11 cellular contexts compared by ENCODE assay signal in the genomic region with DNA sequence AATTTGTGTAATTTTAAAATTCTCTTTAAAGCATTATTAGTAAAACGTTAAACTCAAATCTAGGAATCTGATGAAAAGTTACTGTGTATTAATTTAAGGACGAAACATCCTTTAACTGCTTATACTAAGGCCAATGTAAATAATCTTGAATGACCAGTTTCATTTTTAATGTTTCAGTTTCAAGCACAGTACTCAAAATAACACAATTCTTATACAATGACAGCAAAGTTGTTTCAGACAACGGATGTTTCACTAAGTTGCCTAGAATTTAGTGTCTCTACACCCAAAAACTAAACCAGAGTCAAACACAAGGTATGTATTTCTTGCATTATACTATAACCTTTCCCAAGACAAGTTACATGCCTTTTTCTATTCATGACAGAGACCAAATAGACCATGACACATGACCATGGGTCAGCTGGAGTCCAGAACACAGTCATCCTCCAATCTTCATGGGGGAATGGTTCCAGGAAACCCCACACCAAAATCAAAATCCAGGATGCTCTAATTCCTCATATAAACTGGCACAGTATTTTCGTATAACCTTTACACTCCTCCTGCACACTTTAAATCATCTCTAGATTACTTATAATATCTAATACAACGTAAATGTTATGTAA. TPM values are rescaled to one million over a fixed set of nuclear protein-coding genes. Genes with fewer than 3 reads are reported as not detected.
DNase-seq lines count a peak whose midpoint lies in the region; ATAC-seq, FAIRE-seq and TF ChIP-seq lines count a peak whose summit lies in the region.
"Had no signal": no experiment of that assay in that cellular context is flagged by ENCODE, and none has a peak within 500 bp of the region (broad histone marks: within the 10 kb centered on the region; RNA-seq: fewer than 3 reads in every experiment).

No MANE protein-coding gene starts in this region.

- FAIRE-seq in D721Med (lab: Jason Lieb, UNC): peak; percentile 32

- in situ Hi-C loops in astrocyte of the spinal cord (cut with HindIII; ENCODE audit: low sequenced_read_pairs): no loop called here

- H3K4me3 ChIP-seq in astrocyte of the spinal cord (ENCODE audit: low read depth, low read length): no peak overlapping the region
- H3K4me3 ChIP-seq: SJSA1 had no signal

- no peak for TF ChIP-seq CTCF in D721Med (IDR thresholded peaks at IDR 0.05; ENCODE audit: insufficient read depth, missing control alignments)
- no peak for TF ChIP-seq CTCF in astrocyte of the spinal cord (IDR thresholded peaks at IDR 0.05; ENCODE audit: low read depth, low read length)

- peaks cover 25% of the 10 kb centered on the region for H3K36me3 Mint-ChIP-seq in T-cell
- H3K36me3 Mint-ChIP-seq in activated naive CD4-positive, alpha-beta T cell treated with anti-CD3 and anti-CD28 coated beads for 36 hours (ENCODE audit: low read depth): peaks cover 8% of the 10 kb centered on the region

- no peaks in the 10 kb centered on the region for H3K9me3 Mint-ChIP-seq in T-cell
- H3K9me3 Mint-ChIP-seq in activated naive CD4-positive, alpha-beta T cell treated with anti-CD3 and anti-CD28 coated beads for 36 hours: no peaks in the 10 kb centered on the region

- ATAC-seq in GM19372 (IDR thresholded peaks at IDR 0.05; ENCODE audit: low read depth, unreplicated experiment) (peak; percentile 77), HG03025 (IDR thresholded peaks at IDR 0.05; ENCODE audit: low FRiP score, unreplicated experiment) (peak; percentile 76), T-cell (replicated peaks in 1 of 4) (no peak)
- ATAC-seq: stimulated activated naive CD8-positive, alpha-beta T cell treated with anti-CD3 and anti-CD28 coated beads, Interleukin-15, Interleukin-2, amounts not matched to agents 100 U/mL and 50 U/mL, for 24 hours had no signal

- H3K4me1 Mint-ChIP-seq in T-cell: peaks cover 64 to 66% (median 66%) of the 10 kb centered on the region in 3 donors
- H3K4me1 Mint-ChIP-seq in activated naive CD4-positive, alpha-beta T cell treated with anti-CD3 and anti-CD28 coated beads for 36 hours (ENCODE audit: low read depth): peaks cover 46% of the 10 kb centered on the region

- DNase-seq in D721Med (ENCODE audit: insufficient read length, low spot score) (no peak), astrocyte of the spinal cord (ENCODE audit: low read depth, low spot score) (peak; percentile 26), T-cell (no peak), epidermal melanocyte (ENCODE audit: insufficient read length, low spot score) (no peak), COLO829 (ENCODE audit: low spot score) (no peak)
- DNase-seq in activated naive CD4-positive, alpha-beta T cell treated with anti-CD3 and anti-CD28 coated beads for 36 hours: no peak
- DNase-seq: glutamatergic neuron; stimulated activated naive CD8-positive, alpha-beta T cell treated with anti-CD3 and anti-CD28 coated beads, Interleukin-15, Interleukin-2, amounts not matched to agents 100 U/mL and 50 U/mL, for 24 hours had no signal

- H3K4me3 Mint-ChIP-seq in T-cell: no peak overlapping the region
- no peak overlapping the region for H3K4me3 Mint-ChIP-seq in activated naive CD4-positive, alpha-beta T cell treated with anti-CD3 and anti-CD28 coated beads for 36 hours

- H3K27me3 Mint-ChIP-seq in T-cell: no peaks in the 10 kb centered on the region
- H3K27me3 Mint-ChIP-seq in activated naive CD4-positive, alpha-beta T cell treated with anti-CD3 and anti-CD28 coated beads for 36 hours (ENCODE audit: low read depth): no peaks in the 10 kb centered on the region

- intact Hi-C loops in activated naive CD4-positive, alpha-beta T cell treated with anti-CD3 and anti-CD28 coated beads for 36 hours (cut with micrococcal nuclease): loop anchor here (10.0 kb wide), 1 partner anchor 394 kb away; no protein-coding TSS in a partner anchor

- POLR2A ChIA-PET in T-cell (lab: Charles Lee): interaction anchor here in 1 of 2 donors (1.8 kb wide), 1 partner anchor 8 kb away, joined by 8 read pairs; no protein-coding TSS in a partner anchor

- H3K27ac Mint-ChIP-seq in T-cell: no peak overlapping the region
- H3K27ac Mint-ChIP-seq in activated naive CD4-positive, alpha-beta T cell treated with anti-CD3 and anti-CD28 coated beads for 36 hours: no peak overlapping the region

- CTCF ChIA-PET in T-cell (lab: Charles Lee): interaction anchor here in 1 of 2 donors (2.9 kb wide), 1 partner anchor 9 kb away, joined by 9 read pairs; no protein-coding TSS in a partner anchor
- CTCF ChIA-PET in activated naive CD4-positive, alpha-beta T cell treated with anti-CD3 and anti-CD28 coated beads for 36 hours (lab: Charles Lee): interaction anchor here (1.0 kb wide), 1 partner anchor 8 kb away, joined by 3 read pairs; no protein-coding TSS in a partner anchor

RNA-seq across cellular contexts. Expression of gene PHIP, which starts 7.7 kb away (rescaled TPM):
- total RNA-seq in T-cell: 10 to 100 TPM; 32.1 to 44.6 (median 33.5) TPM
- 10 to 100 TPM; 23.0 to 23.5 TPM for total RNA-seq in activated naive CD4-positive, alpha-beta T cell treated with anti-CD3 and anti-CD28 coated beads for 36 hours

Comparison
In these comparisons a context has a peak if more than half of its experiments do, and no peak if none do; other contexts are left out.
1. ATAC-seq: peak in GM19372 (single experiment) and HG03025 (single experiment); none in T-cell (0 of 4).